Comparison of ENCODE assay signal across 2 cellular contexts in the genomic region with DNA sequence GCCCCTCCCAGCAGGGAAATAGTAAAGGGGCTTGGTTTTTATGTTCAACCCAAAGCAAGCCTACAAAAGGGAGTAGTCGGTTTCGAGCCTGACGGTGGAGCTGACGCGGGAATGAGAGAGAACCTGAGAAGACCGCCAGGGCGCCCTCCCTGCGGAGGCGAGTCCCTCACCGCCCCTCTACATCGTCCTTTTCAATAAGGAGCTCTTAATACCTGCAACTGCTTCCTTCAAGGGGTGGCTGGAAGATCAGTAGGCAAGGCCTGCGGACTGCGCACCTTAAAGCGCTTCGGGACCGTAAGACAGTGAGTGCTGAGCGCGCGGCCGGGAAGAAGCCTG.
TF ChIP-seq lines count a peak whose summit lies in the region.

No MANE protein-coding gene starts in this region.

TF ChIP-seq in HEK293, 187 proteins besides CTCF, POLR2A, EP300 and RAD21 (continues in another document):
- TF ChIP-seq, protein P1, sequence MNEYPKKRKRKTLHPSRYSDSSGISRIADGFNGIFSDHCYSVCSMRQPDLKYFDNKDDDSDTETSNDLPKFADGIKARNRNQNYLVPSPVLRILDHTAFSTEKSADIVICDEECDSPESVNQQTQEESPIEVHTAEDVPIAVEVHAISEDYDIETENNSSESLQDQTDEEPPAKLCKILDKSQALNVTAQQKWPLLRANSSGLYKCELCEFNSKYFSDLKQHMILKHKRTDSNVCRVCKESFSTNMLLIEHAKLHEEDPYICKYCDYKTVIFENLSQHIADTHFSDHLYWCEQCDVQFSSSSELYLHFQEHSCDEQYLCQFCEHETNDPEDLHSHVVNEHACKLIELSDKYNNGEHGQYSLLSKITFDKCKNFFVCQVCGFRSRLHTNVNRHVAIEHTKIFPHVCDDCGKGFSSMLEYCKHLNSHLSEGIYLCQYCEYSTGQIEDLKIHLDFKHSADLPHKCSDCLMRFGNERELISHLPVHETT (tag by site-specific recombination; IDR thresholded peaks at IDR 0.05), result peak; percentile 27; the same call in 1 of the 2 replicates
- TF ChIP-seq ZNF157 (tag by site-specific recombination; IDR thresholded peaks at IDR 0.05) (no peak), ZNF223 (tag by site-specific recombination; IDR thresholded peaks at IDR 0.05) (no peak), ZNF214 (tag by site-specific recombination; IDR thresholded peaks at IDR 0.05; ENCODE audit: borderline replicate concordance) (no peak), ZNF48 (tag by site-specific recombination; IDR thresholded peaks at IDR 0.05) (no peak), ZNF426 (tag by site-specific recombination; IDR thresholded peaks at IDR 0.05) (no peak), ZFP69B (tag by site-specific recombination; IDR thresholded peaks at IDR 0.05) (no peak), ZNF184 (tag by site-specific recombination; IDR thresholded peaks at IDR 0.05) (no peak), ZIC2 (tag by site-specific recombination; IDR thresholded peaks at IDR 0.05) (no peak), ZSCAN23 (tag by site-specific recombination; IDR thresholded peaks at IDR 0.05) (no peak), ZNF776 (tag by site-specific recombination; IDR thresholded peaks at IDR 0.05; ENCODE audit: borderline replicate concordance) (no peak)
- TF ChIP-seq, protein P2, sequence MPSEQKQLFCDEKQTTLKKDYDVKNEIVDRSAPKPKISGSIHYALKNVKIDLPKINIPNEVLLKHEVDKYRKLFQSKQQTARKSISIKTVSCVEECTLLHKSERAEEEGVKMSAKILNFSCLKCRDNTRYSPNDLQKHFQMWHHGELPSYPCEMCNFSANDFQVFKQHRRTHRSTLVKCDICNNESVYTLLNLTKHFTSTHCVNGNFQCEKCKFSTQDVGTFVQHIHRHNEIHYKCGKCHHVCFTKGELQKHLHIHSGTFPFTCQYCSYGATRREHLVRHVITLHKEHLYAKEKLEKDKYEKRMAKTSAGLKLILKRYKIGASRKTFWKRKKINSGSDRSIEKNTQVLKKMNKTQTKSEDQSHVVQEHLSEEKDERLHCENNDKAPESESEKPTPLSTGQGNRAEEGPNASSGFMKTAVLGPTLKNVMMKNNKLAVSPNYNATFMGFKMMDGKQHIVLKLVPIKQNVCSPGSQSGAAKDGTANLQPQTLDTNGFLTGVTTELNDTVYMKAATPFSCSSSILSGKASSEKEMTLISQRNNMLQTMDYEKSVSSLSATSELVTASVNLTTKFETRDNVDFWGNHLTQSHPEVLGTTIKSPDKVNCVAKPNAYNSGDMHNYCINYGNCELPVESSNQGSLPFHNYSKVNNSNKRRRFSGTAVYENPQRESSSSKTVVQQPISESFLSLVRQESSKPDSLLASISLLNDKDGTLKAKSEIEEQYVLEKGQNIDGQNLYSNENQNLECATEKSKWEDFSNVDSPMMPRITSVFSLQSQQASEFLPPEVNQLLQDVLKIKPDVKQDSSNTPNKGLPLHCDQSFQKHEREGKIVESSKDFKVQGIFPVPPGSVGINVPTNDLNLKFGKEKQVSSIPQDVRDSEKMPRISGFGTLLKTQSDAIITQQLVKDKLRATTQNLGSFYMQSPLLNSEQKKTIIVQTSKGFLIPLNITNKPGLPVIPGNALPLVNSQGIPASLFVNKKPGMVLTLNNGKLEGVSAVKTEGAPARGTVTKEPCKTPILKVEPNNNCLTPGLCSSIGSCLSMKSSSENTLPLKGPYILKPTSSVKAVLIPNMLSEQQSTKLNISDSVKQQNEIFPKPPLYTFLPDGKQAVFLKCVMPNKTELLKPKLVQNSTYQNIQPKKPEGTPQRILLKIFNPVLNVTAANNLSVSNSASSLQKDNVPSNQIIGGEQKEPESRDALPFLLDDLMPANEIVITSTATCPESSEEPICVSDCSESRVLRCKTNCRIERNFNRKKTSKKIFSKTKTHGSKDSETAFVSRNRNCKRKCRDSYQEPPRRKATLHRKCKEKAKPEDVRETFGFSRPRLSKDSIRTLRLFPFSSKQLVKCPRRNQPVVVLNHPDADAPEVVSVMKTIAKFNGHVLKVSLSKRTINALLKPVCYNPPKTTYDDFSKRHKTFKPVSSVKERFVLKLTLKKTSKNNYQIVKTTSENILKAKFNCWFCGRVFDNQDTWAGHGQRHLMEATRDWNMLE (tag by site-specific recombination; conservative IDR thresholded peaks at IDR 0.05; ENCODE audit: low read depth), result no peak
- TF ChIP-seq, protein P3, sequence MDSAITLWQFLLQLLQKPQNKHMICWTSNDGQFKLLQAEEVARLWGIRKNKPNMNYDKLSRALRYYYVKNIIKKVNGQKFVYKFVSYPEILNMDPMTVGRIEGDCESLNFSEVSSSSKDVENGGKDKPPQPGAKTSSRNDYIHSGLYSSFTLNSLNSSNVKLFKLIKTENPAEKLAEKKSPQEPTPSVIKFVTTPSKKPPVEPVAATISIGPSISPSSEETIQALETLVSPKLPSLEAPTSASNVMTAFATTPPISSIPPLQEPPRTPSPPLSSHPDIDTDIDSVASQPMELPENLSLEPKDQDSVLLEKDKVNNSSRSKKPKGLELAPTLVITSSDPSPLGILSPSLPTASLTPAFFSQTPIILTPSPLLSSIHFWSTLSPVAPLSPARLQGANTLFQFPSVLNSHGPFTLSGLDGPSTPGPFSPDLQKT (IDR thresholded peaks at IDR 0.05; ENCODE audit: borderline replicate concordance, low read depth, low read length), result no peak
- TF ChIP-seq, protein P4, sequence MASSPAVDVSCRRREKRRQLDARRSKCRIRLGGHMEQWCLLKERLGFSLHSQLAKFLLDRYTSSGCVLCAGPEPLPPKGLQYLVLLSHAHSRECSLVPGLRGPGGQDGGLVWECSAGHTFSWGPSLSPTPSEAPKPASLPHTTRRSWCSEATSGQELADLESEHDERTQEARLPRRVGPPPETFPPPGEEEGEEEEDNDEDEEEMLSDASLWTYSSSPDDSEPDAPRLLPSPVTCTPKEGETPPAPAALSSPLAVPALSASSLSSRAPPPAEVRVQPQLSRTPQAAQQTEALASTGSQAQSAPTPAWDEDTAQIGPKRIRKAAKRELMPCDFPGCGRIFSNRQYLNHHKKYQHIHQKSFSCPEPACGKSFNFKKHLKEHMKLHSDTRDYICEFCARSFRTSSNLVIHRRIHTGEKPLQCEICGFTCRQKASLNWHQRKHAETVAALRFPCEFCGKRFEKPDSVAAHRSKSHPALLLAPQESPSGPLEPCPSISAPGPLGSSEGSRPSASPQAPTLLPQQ (tag by site-specific recombination; IDR thresholded peaks at IDR 0.05), result no peak
- TF ChIP-seq, protein P5, sequence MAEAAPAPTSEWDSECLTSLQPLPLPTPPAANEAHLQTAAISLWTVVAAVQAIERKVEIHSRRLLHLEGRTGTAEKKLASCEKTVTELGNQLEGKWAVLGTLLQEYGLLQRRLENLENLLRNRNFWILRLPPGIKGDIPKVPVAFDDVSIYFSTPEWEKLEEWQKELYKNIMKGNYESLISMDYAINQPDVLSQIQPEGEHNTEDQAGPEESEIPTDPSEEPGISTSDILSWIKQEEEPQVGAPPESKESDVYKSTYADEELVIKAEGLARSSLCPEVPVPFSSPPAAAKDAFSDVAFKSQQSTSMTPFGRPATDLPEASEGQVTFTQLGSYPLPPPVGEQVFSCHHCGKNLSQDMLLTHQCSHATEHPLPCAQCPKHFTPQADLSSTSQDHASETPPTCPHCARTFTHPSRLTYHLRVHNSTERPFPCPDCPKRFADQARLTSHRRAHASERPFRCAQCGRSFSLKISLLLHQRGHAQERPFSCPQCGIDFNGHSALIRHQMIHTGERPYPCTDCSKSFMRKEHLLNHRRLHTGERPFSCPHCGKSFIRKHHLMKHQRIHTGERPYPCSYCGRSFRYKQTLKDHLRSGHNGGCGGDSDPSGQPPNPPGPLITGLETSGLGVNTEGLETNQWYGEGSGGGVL (tag by site-specific recombination; IDR thresholded peaks at IDR 0.05), result 0 out of 2 replicates have a peak, but pooled peaks have one; percentile 11

TF ChIP-seq in K562, 482 proteins besides CTCF, POLR2A, EP300 and RAD21 (continues in another document):
- no peak for TF ChIP-seq MIER1 (IDR thresholded peaks at IDR 0.05; ENCODE audit: low read depth)
- TF ChIP-seq, protein P6, sequence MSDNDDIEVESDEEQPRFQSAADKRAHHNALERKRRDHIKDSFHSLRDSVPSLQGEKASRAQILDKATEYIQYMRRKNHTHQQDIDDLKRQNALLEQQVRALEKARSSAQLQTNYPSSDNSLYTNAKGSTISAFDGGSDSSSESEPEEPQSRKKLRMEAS (CRISPR knock-in tag; IDR thresholded peaks at IDR 0.05), result no peak
- no peak for TF ChIP-seq SOX6 (IDR thresholded peaks at IDR 0.05)
- no peak for TF ChIP-seq HNRNPH1 (optimal IDR thresholded peaks at IDR 0.05; ENCODE audit: low read depth, low read length)
- no peak for TF ChIP-seq ZNF239 (CRISPR knock-in tag; IDR thresholded peaks at IDR 0.05)
- TF ChIP-seq HEY1 (CRISPR knock-in tag; IDR thresholded peaks at IDR 0.05; ENCODE audit: borderline replicate concordance), result no peak
- 0 out of 2 replicates have a peak, but pooled peaks have one; percentile 10 for TF ChIP-seq BCOR (IDR thresholded peaks at IDR 0.05)
- no peak for TF ChIP-seq ARID2 (IDR thresholded peaks at IDR 0.05)
- no peak for TF ChIP-seq FOXJ3 (CRISPR knock-in tag; IDR thresholded peaks at IDR 0.05)
- TF ChIP-seq CREBBP (IDR thresholded peaks at IDR 0.05; ENCODE audit: low read depth, low read length), result no peak
- TF ChIP-seq, protein P7, sequence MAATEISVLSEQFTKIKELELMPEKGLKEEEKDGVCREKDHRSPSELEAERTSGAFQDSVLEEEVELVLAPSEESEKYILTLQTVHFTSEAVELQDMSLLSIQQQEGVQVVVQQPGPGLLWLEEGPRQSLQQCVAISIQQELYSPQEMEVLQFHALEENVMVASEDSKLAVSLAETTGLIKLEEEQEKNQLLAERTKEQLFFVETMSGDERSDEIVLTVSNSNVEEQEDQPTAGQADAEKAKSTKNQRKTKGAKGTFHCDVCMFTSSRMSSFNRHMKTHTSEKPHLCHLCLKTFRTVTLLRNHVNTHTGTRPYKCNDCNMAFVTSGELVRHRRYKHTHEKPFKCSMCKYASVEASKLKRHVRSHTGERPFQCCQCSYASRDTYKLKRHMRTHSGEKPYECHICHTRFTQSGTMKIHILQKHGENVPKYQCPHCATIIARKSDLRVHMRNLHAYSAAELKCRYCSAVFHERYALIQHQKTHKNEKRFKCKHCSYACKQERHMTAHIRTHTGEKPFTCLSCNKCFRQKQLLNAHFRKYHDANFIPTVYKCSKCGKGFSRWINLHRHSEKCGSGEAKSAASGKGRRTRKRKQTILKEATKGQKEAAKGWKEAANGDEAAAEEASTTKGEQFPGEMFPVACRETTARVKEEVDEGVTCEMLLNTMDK (IDR thresholded peaks at IDR 0.05; ENCODE audit: borderline replicate concordance, insufficient read depth, low read depth, low read length, poor library complexity, severe bottlenecking), result peak; percentile 62
- TF ChIP-seq MTA1 (IDR thresholded peaks at IDR 0.05; ENCODE audit: borderline replicate concordance), result no peak
- TF ChIP-seq NFATC3 (IDR thresholded peaks at IDR 0.05), result peak; percentile 80; the same call in 1 of the 2 replicates
- no peak for TF ChIP-seq TBL1XR1 (IDR thresholded peaks at IDR 0.05; ENCODE audit: low read length in 2 of 2)
- no peak for TF ChIP-seq ZNF778 (CRISPR knock-in tag; IDR thresholded peaks at IDR 0.05)
- peak; percentile 66; the same call in 1 of the 2 replicates for TF ChIP-seq SNIP1 (IDR thresholded peaks at IDR 0.05; ENCODE audit: low read depth)
- TF ChIP-seq ZNF140 (CRISPR knock-in tag; IDR thresholded peaks at IDR 0.05), result no peak
- no peak for TF ChIP-seq OTX1 (CRISPR knock-in tag; IDR thresholded peaks at IDR 0.05)
- no peak for TF ChIP-seq U2AF2 (optimal IDR thresholded peaks at IDR 0.05; ENCODE audit: low read depth, low read length)
- TF ChIP-seq ILK (tag; IDR thresholded peaks at IDR 0.05; ENCODE audit: borderline replicate concordance, low read depth), result no peak
- TF ChIP-seq MEIS2 (IDR thresholded peaks at IDR 0.05; ENCODE audit: partially characterized antibody), result no peak
- no peak for TF ChIP-seq KAT2B (IDR thresholded peaks at IDR 0.05; ENCODE audit: low read depth, low read length)
- no peak for TF ChIP-seq NELFE (IDR thresholded peaks at IDR 0.05; ENCODE audit: insufficient read depth, insufficient read length)
- TF ChIP-seq, protein P8, sequence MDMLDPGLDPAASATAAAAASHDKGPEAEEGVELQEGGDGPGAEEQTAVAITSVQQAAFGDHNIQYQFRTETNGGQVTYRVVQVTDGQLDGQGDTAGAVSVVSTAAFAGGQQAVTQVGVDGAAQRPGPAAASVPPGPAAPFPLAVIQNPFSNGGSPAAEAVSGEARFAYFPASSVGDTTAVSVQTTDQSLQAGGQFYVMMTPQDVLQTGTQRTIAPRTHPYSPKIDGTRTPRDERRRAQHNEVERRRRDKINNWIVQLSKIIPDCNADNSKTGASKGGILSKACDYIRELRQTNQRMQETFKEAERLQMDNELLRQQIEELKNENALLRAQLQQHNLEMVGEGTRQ (CRISPR knock-in tag; IDR thresholded peaks at IDR 0.05), result no peak
- TF ChIP-seq XRCC4 (IDR thresholded peaks at IDR 0.05; ENCODE audit: extremely low read depth, insufficient read depth, insufficient read length), result no peak
- 0 out of 2 replicates have a peak, but pooled peaks have one; percentile 44 for TF ChIP-seq SMARCC2 (IDR thresholded peaks at IDR 0.05; ENCODE audit: low read depth)
- TF ChIP-seq FOSL1 (tag; conservative IDR thresholded peaks at IDR 0.05), result no peak
- no peak for TF ChIP-seq C11orf30 (IDR thresholded peaks at IDR 0.05; ENCODE audit: low read depth)
- TF ChIP-seq ZEB2 (IDR thresholded peaks at IDR 0.05), result no peak
- TF ChIP-seq DDX20 (tag; IDR thresholded peaks at IDR 0.05; ENCODE audit: low read depth), result no peak
- TF ChIP-seq ZNF224 (CRISPR knock-in tag; IDR thresholded peaks at IDR 0.05), result no peak
- no peak for TF ChIP-seq MYNN (IDR thresholded peaks at IDR 0.05)
- no peak for TF ChIP-seq MYNN (CRISPR knock-in tag; IDR thresholded peaks at IDR 0.05)
- TF ChIP-seq STAT5A (IDR thresholded peaks at IDR 0.05; ENCODE audit: borderline replicate concordance, low read length), result no peak
- TF ChIP-seq, protein P9, sequence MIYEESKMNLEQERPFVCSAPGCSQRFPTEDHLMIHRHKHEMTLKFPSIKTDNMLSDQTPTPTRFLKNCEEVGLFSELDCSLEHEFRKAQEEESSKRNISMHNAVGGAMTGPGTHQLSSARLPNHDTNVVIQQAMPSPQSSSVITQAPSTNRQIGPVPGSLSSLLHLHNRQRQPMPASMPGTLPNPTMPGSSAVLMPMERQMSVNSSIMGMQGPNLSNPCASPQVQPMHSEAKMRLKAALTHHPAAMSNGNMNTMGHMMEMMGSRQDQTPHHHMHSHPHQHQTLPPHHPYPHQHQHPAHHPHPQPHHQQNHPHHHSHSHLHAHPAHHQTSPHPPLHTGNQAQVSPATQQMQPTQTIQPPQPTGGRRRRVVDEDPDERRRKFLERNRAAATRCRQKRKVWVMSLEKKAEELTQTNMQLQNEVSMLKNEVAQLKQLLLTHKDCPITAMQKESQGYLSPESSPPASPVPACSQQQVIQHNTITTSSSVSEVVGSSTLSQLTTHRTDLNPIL (CRISPR knock-in tag; IDR thresholded peaks at IDR 0.05), result no peak
- TF ChIP-seq ZFPM2 (CRISPR knock-in tag; IDR thresholded peaks at IDR 0.05), result no peak
- TF ChIP-seq, protein P10, sequence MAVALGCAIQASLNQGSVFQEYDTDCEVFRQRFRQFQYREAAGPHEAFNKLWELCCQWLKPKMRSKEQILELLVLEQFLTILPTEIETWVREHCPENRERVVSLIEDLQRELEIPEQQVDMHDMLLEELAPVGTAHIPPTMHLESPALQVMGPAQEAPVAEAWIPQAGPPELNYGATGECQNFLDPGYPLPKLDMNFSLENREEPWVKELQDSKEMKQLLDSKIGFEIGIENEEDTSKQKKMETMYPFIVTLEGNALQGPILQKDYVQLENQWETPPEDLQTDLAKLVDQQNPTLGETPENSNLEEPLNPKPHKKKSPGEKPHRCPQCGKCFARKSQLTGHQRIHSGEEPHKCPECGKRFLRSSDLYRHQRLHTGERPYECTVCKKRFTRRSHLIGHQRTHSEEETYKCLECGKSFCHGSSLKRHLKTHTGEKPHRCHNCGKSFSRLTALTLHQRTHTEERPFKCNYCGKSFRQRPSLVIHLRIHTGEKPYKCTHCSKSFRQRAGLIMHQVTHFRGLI (CRISPR knock-in tag; IDR thresholded peaks at IDR 0.05), result no peak
- TF ChIP-seq ZBTB7A (IDR thresholded peaks at IDR 0.05; ENCODE audit: borderline replicate concordance, control insufficient read depth, low read depth, low read length), result peak; percentile 29; the same call in 1 of the 2 replicates
- TF ChIP-seq ZNF431 (CRISPR knock-in tag; IDR thresholded peaks at IDR 0.05), result no peak
